24 cellular contexts compared by ENCODE assay signal in the genomic region with DNA sequence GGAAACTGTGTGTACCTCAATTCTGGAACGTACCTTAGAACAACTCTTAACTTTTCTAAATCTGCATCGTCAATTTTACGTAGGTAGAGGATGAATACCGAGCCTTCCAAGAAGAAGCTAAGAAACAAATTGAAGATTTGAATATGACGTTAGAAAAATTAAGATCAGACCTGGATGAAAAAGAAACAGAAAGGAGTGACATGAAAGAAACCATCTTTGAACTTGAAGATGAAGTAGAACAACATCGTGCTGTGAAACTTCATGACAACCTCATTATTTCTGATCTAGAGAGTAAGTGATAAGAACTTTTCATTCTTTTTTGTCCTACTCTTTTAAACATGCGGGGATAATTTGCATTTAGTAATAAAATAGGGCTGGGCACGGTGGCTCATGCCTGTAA. TPM values are rescaled to one million over a fixed set of nuclear protein-coding genes. Genes with fewer than 3 reads are reported as not detected.
DNase-seq lines count a peak whose midpoint lies in the region; ATAC-seq and TF ChIP-seq lines count a peak whose summit lies in the region.
"Had no signal": no experiment of that assay in that cellular context is flagged by ENCODE, and none has a peak within 500 bp of the region (broad histone marks: within the 10 kb centered on the region; RNA-seq: fewer than 3 reads in every experiment).

No MANE protein-coding gene starts in this region.

- TF ChIP-seq CTCF in CD14-positive monocyte (IDR thresholded peaks at IDR 0.05): no peak
- TF ChIP-seq CTCF in left lung (IDR thresholded peaks at IDR 0.05): no peak

- peak overlapping the region; percentile 4 for H3K4me3 Mint-ChIP-seq in activated naive CD4-positive, alpha-beta T cell treated with anti-CD3 and anti-CD28 coated beads, Interleukin-2, amount 10 ng/mL, durations not matched to agents 7 days and 5 days
- peak overlapping the region in 1 of 3 donors; percentile 37 for H3K4me3 Mint-ChIP-seq in T-cell
- H3K4me3 Mint-ChIP-seq in stimulated activated effector memory CD8-positive, alpha-beta T cell treated with anti-CD3 and anti-CD28 coated beads, Interleukin-12 subunit alpha, Interleukin-12 subunit beta, amount 100 ng/mL, for 72 hours: no peak overlapping the region
- no peak overlapping the region for H3K4me3 Mint-ChIP-seq in CD14-positive monocyte
- H3K4me3 Mint-ChIP-seq: HFFc6, neural progenitor cell, T-helper 17 cell had no signal

- peak overlapping the region; percentile 29 for H3K9ac ChIP-seq in adipocyte (ENCODE audit: low read length)
- H3K9ac ChIP-seq: GM23248, neural progenitor cell had no signal

- peaks cover 40% of the 10 kb centered on the region for H3K4me1 Mint-ChIP-seq in activated naive CD4-positive, alpha-beta T cell treated with anti-CD3 and anti-CD28 coated beads, Interleukin-2, amount 10 ng/mL, durations not matched to agents 7 days and 5 days
- H3K4me1 Mint-ChIP-seq in T-cell (peaks cover 22 to 27% (median 26%) of the 10 kb centered on the region in 3 donors), CD14-positive monocyte (peaks cover 8% of the 10 kb centered on the region)
- H3K4me1 Mint-ChIP-seq in stimulated activated effector memory CD8-positive, alpha-beta T cell treated with anti-CD3 and anti-CD28 coated beads, Interleukin-12 subunit alpha, Interleukin-12 subunit beta, amount 100 ng/mL, for 72 hours: peaks cover 15% of the 10 kb centered on the region
- H3K4me1 Mint-ChIP-seq: neural progenitor cell had no signal

- H3K27me3 Mint-ChIP-seq in activated naive CD4-positive, alpha-beta T cell treated with anti-CD3 and anti-CD28 coated beads, Interleukin-2, amount 10 ng/mL, durations not matched to agents 7 days and 5 days: no peaks in the 10 kb centered on the region
- H3K27me3 Mint-ChIP-seq in T-cell: no peaks in the 10 kb centered on the region
- H3K27me3 Mint-ChIP-seq in CD14-positive monocyte (ENCODE audit: low read depth in 3 of 3): no peaks in the 10 kb centered on the region
- H3K27me3 Mint-ChIP-seq: progenitor cell of endocrine pancreas, T-helper 17 cell had no signal

- H3K36me3 ChIP-seq in adipocyte (ENCODE audit: control insufficient read depth, insufficient read depth, low read length, severe bottlenecking) (peaks cover 52% of the 10 kb centered on the region), left lung (peaks cover 0 to 52% of the 10 kb centered on the region in 2 donors)

- no peak for DNase-seq in activated naive CD4-positive, alpha-beta T cell treated with anti-CD3 and anti-CD28 coated beads, Interleukin-2, amount 10 ng/mL, durations not matched to agents 7 days and 5 days
- no peak for DNase-seq in activated naive CD4-positive, alpha-beta T cell (lab: John Stamatoyannopoulos, UW)
- no peak for DNase-seq in T-cell
- no peak for DNase-seq in adipocyte (ENCODE audit: low read depth)
- DNase-seq in stimulated activated effector memory CD8-positive, alpha-beta T cell treated with anti-CD3 and anti-CD28 coated beads, Interleukin-12 subunit alpha, Interleukin-12 subunit beta, amount 100 ng/mL, for 72 hours (ENCODE audit: low spot score in 2 of 2): no peak
- no peak for DNase-seq in CD14-positive monocyte (ENCODE audit: low spot score)
- DNase-seq in left lung: no peak
- DNase-seq: AML-193; Caco-2; DND-41; GM23248; HFFc6; islet precursor cell; NCI-H1092; NCI-H2029; NCI-H2227 treated with DMSO at 0.1 percent for 48 hours; sigmoid colon; SJCRH30; stimulated activated CD4-positive, alpha-beta T cell treated with anti-CD3 and anti-CD28 coated beads, Interleukin-15, amount 100 ng/mL, for 24 hours; T-helper 17 cell; transverse colon had no signal

- no peaks in the 10 kb centered on the region for H3K9me3 ChIP-seq in adipocyte (ENCODE audit: control insufficient read depth, low read length)
- no peaks in the 10 kb centered on the region for H3K9me3 ChIP-seq in left lung
- H3K9me3 ChIP-seq: Caco-2, sigmoid colon, SJCRH30, transverse colon had no signal

- POLR2A ChIA-PET in T-cell (lab: Charles Lee): no interaction called here

- intact Hi-C loops in CD14-positive monocyte (cut with micrococcal nuclease): loop anchor here (2.0 to 10.0 kb wide), 2 partner anchors 61 to 201 kb away; no protein-coding TSS in a partner anchor
- intact Hi-C loops in left lung (cut with DNase I): loop anchor here in 1 of 2 donors (10.0 kb wide), 1 partner anchor 181 kb away; no protein-coding TSS in a partner anchor

- H3K4me3 ChIP-seq in adipocyte (ENCODE audit: low read length) (no peak overlapping the region), left lung (no peak overlapping the region)
- H3K4me3 ChIP-seq: GM23248, lung, neural progenitor cell, sigmoid colon, SJCRH30, transverse colon had no signal

- peaks cover 30% of the 10 kb centered on the region for H3K36me3 Mint-ChIP-seq in activated naive CD4-positive, alpha-beta T cell treated with anti-CD3 and anti-CD28 coated beads, Interleukin-2, amount 10 ng/mL, durations not matched to agents 7 days and 5 days
- H3K36me3 Mint-ChIP-seq in T-cell: peaks cover 43% of the 10 kb centered on the region
- peaks cover 89% of the 10 kb centered on the region for H3K36me3 Mint-ChIP-seq in stimulated activated effector memory CD8-positive, alpha-beta T cell treated with anti-CD3 and anti-CD28 coated beads, Interleukin-12 subunit alpha, Interleukin-12 subunit beta, amount 100 ng/mL, for 72 hours
- peaks cover 52 to 64% of the 10 kb centered on the region in 2 donors for H3K36me3 Mint-ChIP-seq in CD14-positive monocyte

- H3K4me1 ChIP-seq in adipocyte (ENCODE audit: control insufficient read depth, insufficient read depth, low read length): peaks cover 22% of the 10 kb centered on the region
- peaks cover 3 to 7% of the 10 kb centered on the region in 2 donors for H3K4me1 ChIP-seq in left lung
- H3K4me1 ChIP-seq: Caco-2, neural progenitor cell, SJCRH30 had no signal

- ATAC-seq in T-cell (replicated peaks in 1 of 4) (peak in 1 of 4 experiments; percentile 67), left lung (no peak)
- no peak for ATAC-seq in stimulated activated effector memory CD8-positive, alpha-beta T cell treated with anti-CD3 and anti-CD28 coated beads, Interleukin-12 subunit alpha, Interleukin-12 subunit beta, amount 100 ng/mL, for 72 hours
- ATAC-seq: T-helper 17 cell had no signal

- no peak overlapping the region for H3K27ac ChIP-seq in left lung
- H3K27ac ChIP-seq: neural progenitor cell, sigmoid colon, SJCRH30 had no signal

- peak overlapping the region; percentile 76 for H3K27ac Mint-ChIP-seq in activated naive CD4-positive, alpha-beta T cell treated with anti-CD3 and anti-CD28 coated beads, Interleukin-2, amount 10 ng/mL, durations not matched to agents 7 days and 5 days
- H3K27ac Mint-ChIP-seq in T-cell: peak overlapping the region; percentile 34 to 71
- H3K27ac Mint-ChIP-seq in stimulated activated effector memory CD8-positive, alpha-beta T cell treated with anti-CD3 and anti-CD28 coated beads, Interleukin-12 subunit alpha, Interleukin-12 subunit beta, amount 100 ng/mL, for 72 hours: peak overlapping the region; percentile 29
- H3K27ac Mint-ChIP-seq in CD14-positive monocyte: peak overlapping the region in 2 of 7 donors; percentile 30 to 82
- H3K27ac Mint-ChIP-seq: neural progenitor cell, progenitor cell of endocrine pancreas, T-helper 17 cell had no signal

- no peaks in the 10 kb centered on the region for H3K27me3 ChIP-seq in adipocyte (replicated peaks; ENCODE audit: control insufficient read depth, insufficient read depth, low read length)
- H3K27me3 ChIP-seq in left lung: no peaks in the 10 kb centered on the region
- H3K27me3 ChIP-seq: neural progenitor cell, sigmoid colon, SJCRH30, transverse colon had no signal

- CTCF ChIA-PET in activated naive CD4-positive, alpha-beta T cell treated with anti-CD3 and anti-CD28 coated beads, Interleukin-2, amount 10 ng/mL, durations not matched to agents 7 days and 5 days (lab: Charles Lee): interaction anchor here (0.9 to 2.5 kb wide), 4 partner anchors 11 to 202 kb away, joined by 3 to 12 read pairs (median 8); no protein-coding TSS in a partner anchor
- CTCF ChIA-PET in T-cell (lab: Charles Lee): interaction anchor here in 1 of 2 donors (0.7 kb wide), 1 partner anchor 59 kb away, joined by 3 read pairs; no protein-coding TSS in a partner anchor

- no peaks in the 10 kb centered on the region for H3K9me3 Mint-ChIP-seq in activated naive CD4-positive, alpha-beta T cell treated with anti-CD3 and anti-CD28 coated beads, Interleukin-2, amount 10 ng/mL, durations not matched to agents 7 days and 5 days
- H3K9me3 Mint-ChIP-seq in T-cell: no peaks in the 10 kb centered on the region
- no peaks in the 10 kb centered on the region for H3K9me3 Mint-ChIP-seq in stimulated activated effector memory CD8-positive, alpha-beta T cell treated with anti-CD3 and anti-CD28 coated beads, Interleukin-12 subunit alpha, Interleukin-12 subunit beta, amount 100 ng/mL, for 72 hours
- H3K9me3 Mint-ChIP-seq in CD14-positive monocyte: no peaks in the 10 kb centered on the region
- H3K9me3 Mint-ChIP-seq: HFFc6 had no signal

RNA-seq across cellular contexts. Expression of a gene that starts 53.5 kb away (rescaled TPM):
- 10 to 100 TPM; 45.3 to 64.0 (median 54.5) TPM for total RNA-seq in T-cell
- polyA plus RNA-seq in CD14-positive monocyte: 1 to 10 TPM; 2.5 to 4.9 TPM
- 10 to 100 TPM; 70.9 to 94.4 TPM for total RNA-seq in left lung
